In the genomic region with DNA sequence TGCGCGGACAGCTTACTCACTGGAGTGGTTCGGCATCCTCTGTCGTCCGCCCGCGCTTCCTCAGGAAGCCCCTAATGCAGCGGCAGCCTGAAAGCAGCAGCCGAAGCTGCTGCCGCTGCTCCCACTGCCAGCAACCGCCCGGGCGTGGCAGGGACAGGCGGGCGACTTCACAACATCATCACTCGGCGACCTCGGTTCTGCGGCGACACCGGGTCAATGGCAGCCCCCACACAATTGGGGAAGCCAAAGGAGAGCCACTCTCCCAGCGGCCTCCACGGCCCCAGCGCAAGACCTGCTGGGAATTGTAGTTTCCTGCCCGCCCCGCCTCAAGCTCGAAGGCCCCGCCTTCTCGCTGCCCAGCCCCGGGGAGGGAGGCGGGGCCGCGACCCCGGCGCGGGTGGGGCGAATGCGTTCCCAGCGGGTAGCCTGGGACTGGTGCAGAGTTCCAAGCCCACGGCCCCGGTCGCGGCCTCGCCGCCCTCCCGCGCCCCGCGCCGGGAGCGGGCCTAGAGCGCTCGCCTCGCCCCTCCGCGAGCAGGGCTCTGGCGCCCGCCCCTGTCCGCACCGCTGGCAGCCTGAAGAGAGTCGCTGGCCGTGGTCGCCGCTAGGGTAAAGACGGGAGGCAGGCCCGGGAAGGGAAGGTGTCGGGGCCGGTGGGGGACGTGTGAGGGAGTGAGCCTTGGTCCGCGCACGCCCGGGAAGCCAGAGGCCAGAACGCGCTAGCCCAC, we compare ENCODE assay signal across 8 cellular contexts. TPM values are rescaled to one million over a fixed set of nuclear protein-coding genes. Genes with fewer than 3 reads are reported as not detected.
DNase-seq lines count a peak whose midpoint lies in the region; ATAC-seq and TF ChIP-seq lines count a peak whose summit lies in the region.

A gene with protein sequence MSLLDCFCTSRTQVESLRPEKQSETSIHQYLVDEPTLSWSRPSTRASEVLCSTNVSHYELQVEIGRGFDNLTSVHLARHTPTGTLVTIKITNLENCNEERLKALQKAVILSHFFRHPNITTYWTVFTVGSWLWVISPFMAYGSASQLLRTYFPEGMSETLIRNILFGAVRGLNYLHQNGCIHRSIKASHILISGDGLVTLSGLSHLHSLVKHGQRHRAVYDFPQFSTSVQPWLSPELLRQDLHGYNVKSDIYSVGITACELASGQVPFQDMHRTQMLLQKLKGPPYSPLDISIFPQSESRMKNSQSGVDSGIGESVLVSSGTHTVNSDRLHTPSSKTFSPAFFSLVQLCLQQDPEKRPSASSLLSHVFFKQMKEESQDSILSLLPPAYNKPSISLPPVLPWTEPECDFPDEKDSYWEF (plus strand): TSS at position 411 of the 728 bp plus-strand sequence. CDS start 3,101 bp downstream, outside the sequence.
Gene TRAK2, minus strand, starts transcription at position 129 of the 728 bp plus-strand sequence. CDS start 30,951 bp downstream, outside the sequence.

- ATAC-seq in GM21717 (IDR thresholded peaks at IDR 0.05; ENCODE audit: unreplicated experiment) = peak; percentile 97

- H3K36me3 Mint-ChIP-seq in activated T-cell treated with anti-CD3 and anti-CD28 coated beads, Interleukin-2, amount 50 U/mL, for 24 hours (ENCODE audit: low read depth) = peaks cover 28% of the 10 kb centered on the region

- no peaks in the 10 kb centered on the region for H3K9me3 ChIP-seq in mucosa of stomach (ENCODE audit: control insufficient read depth, low read length)

- H3K27me3 Mint-ChIP-seq in activated T-cell treated with anti-CD3 and anti-CD28 coated beads, Interleukin-2, amount 50 U/mL, for 24 hours = no peaks in the 10 kb centered on the region

- no peaks in the 10 kb centered on the region for H3K36me3 ChIP-seq in mucosa of stomach (ENCODE audit: control insufficient read depth, insufficient read depth, low read length)

- peaks cover 27% of the 10 kb centered on the region for H3K4me1 ChIP-seq in mucosa of stomach (ENCODE audit: control insufficient read depth, insufficient read depth, low read length)

- H3K4me3 Mint-ChIP-seq in activated T-cell treated with anti-CD3 and anti-CD28 coated beads, Interleukin-2, amount 50 U/mL, for 24 hours = peak within 1 kb of the TSS; percentile 97

- peak within 1 kb of the TSS; percentile 85 for H3K4me3 ChIP-seq in mucosa of stomach (ENCODE audit: low read length)

- TF ChIP-seq POLR2A in erythroblast (IDR thresholded peaks at IDR 0.05; ENCODE audit: low read length) = peak; percentile 99

- DNase-seq in DMS79 (lab: John Stamatoyannopoulos, UW) (peak; percentile 84), KBM-7 (peak; percentile 98), erythroblast (lab: John Stamatoyannopoulos, UW) (peak; percentile 98 to 99)
- peak; percentile 95 for DNase-seq in activated T-cell treated with anti-CD3 and anti-CD28 coated beads, Interleukin-2, amount 50 U/mL, for 24 hours
- DNase-seq in stimulated activated CD8-positive, alpha-beta memory T cell treated with anti-CD3 and anti-CD28 coated beads, Interleukin-7, amount 100 ng/mL, for 1 hour (ENCODE audit: low read depth in 2 of 2) = peak; percentile 87 to 92

- peaks cover 50% of the 10 kb centered on the region for H3K4me1 Mint-ChIP-seq in activated T-cell treated with anti-CD3 and anti-CD28 coated beads, Interleukin-2, amount 50 U/mL, for 24 hours (ENCODE audit: low read depth)

- H3K27ac Mint-ChIP-seq in activated T-cell treated with anti-CD3 and anti-CD28 coated beads, Interleukin-2, amount 50 U/mL, for 24 hours = peak within 1 kb of the TSS; percentile 98

- H3K9ac ChIP-seq in mucosa of stomach (ENCODE audit: low read length) = peak within 1 kb of the TSS; percentile 84

- H3K9me3 Mint-ChIP-seq in activated T-cell treated with anti-CD3 and anti-CD28 coated beads, Interleukin-2, amount 50 U/mL, for 24 hours = no peaks in the 10 kb centered on the region

- in situ Hi-C loops in KBM-7 (cut with MboI; ENCODE audit: low pct_unique_long_range_greater_than_20kb, low sequenced_read_pairs) = no loop called here

- H3K27me3 ChIP-seq in mucosa of stomach (ENCODE audit: control insufficient read depth, insufficient read depth, low read length) = no peaks in the 10 kb centered on the region

TF ChIP-seq in PFSK-1, 5 proteins besides CTCF, POLR2A, EP300 and RAD21:
- peak; percentile 82; the same call in 1 of the 2 replicates for TF ChIP-seq TAF1 (IDR thresholded peaks at IDR 0.05; ENCODE audit: borderline replicate concordance, insufficient read depth, low read length)
- peak; percentile 85; the same call in 1 of the 2 replicates for TF ChIP-seq SIN3A (IDR thresholded peaks at IDR 0.05; ENCODE audit: borderline replicate concordance, insufficient read depth, low read length)
- TF ChIP-seq POLR2AphosphoS5 (IDR thresholded peaks at IDR 0.05; ENCODE audit: low read depth, low read length) = peak; percentile 71; the same call in 1 of the 2 replicates
- TF ChIP-seq FOXP2 (optimal IDR thresholded peaks at IDR 0.05; ENCODE audit: borderline replicate concordance, extremely low read depth, extremely low read length, insufficient read depth) = peak; percentile 73
- TF ChIP-seq, protein P1, sequence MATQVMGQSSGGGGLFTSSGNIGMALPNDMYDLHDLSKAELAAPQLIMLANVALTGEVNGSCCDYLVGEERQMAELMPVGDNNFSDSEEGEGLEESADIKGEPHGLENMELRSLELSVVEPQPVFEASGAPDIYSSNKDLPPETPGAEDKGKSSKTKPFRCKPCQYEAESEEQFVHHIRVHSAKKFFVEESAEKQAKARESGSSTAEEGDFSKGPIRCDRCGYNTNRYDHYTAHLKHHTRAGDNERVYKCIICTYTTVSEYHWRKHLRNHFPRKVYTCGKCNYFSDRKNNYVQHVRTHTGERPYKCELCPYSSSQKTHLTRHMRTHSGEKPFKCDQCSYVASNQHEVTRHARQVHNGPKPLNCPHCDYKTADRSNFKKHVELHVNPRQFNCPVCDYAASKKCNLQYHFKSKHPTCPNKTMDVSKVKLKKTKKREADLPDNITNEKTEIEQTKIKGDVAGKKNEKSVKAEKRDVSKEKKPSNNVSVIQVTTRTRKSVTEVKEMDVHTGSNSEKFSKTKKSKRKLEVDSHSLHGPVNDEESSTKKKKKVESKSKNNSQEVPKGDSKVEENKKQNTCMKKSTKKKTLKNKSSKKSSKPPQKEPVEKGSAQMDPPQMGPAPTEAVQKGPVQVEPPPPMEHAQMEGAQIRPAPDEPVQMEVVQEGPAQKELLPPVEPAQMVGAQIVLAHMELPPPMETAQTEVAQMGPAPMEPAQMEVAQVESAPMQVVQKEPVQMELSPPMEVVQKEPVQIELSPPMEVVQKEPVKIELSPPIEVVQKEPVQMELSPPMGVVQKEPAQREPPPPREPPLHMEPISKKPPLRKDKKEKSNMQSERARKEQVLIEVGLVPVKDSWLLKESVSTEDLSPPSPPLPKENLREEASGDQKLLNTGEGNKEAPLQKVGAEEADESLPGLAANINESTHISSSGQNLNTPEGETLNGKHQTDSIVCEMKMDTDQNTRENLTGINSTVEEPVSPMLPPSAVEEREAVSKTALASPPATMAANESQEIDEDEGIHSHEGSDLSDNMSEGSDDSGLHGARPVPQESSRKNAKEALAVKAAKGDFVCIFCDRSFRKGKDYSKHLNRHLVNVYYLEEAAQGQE (IDR thresholded peaks at IDR 0.05; ENCODE audit: insufficient read depth in 1 of 2, low read depth in 2 of 2, low read length in 2 of 2) = no peak

RNA-seq across cellular contexts. Expression of the first gene that starts in this region (rescaled TPM):
- polyA plus RNA-seq in PFSK-1 (2012; ENCODE audit: insufficient read length, low read depth) = 10.7 TPM

RNA-seq across cellular contexts. Expression of gene TRAK2, which starts in this region (rescaled TPM):
- 16.7 TPM for polyA plus RNA-seq in PFSK-1 (2012; ENCODE audit: insufficient read length, low read depth)

Comparison
In these comparisons a context has a peak if more than half of its experiments do, and no peak if none do; other contexts are left out.
1. Peak in every context shown above with its lines: DNase-seq, ATAC-seq and H3K4me3 ChIP-seq.